Comparison of ENCODE assay signal across 26 cellular contexts in genomic region chrX:29547877-29548276, GRCh38.
"Had no signal": no experiment of that assay in that cellular context is flagged by ENCODE, and none has a peak within 500 bp of the region (broad histone marks: within the 10 kb centered on the region; RNA-seq: fewer than 3 reads in every experiment).

No MANE protein-coding gene starts in this region.

- H3K4me3 ChIP-seq: adrenal gland, cardiac muscle cell, coronary artery, dorsolateral prefrontal cortex, spleen, suprapubic skin, tibial artery, upper lobe of right lung had no signal

- H3K4me3 Mint-ChIP-seq: activated naive CD4-positive, alpha-beta T cell treated with anti-CD3 and anti-CD28 coated beads for 36 hours; activated naive CD8-positive, alpha-beta T cell treated with anti-CD3 and anti-CD28 coated beads for 36 hours; brain; nephron had no signal

- H3K4me1 Mint-ChIP-seq: activated naive CD8-positive, alpha-beta T cell treated with anti-CD3 and anti-CD28 coated beads for 36 hours; brain had no signal

- H3K27ac ChIP-seq: adrenal gland, cardiac muscle cell, coronary artery, dorsolateral prefrontal cortex, spleen, suprapubic skin, tibial artery, upper lobe of right lung, WERI-Rb-1 had no signal

- H3K36me3 ChIP-seq: adrenal gland, cardiac muscle cell, spleen, suprapubic skin, tibial artery, upper lobe of right lung, WERI-Rb-1 had no signal

- DNase-seq: activated CD4-positive, alpha-beta T cell treated with anti-CD3 and anti-CD28 coated beads for 48 hours; activated CD4-positive, alpha-beta T cell treated with anti-CD3 and anti-CD28 coated beads, Interleukin-2, amount 50 U/mL, for 48 hours; activated CD8-positive, alpha-beta memory T cell treated with anti-CD3 and anti-CD28 coated beads for 24 hours; activated effector memory CD4-positive, alpha-beta T cell treated with anti-CD3 and anti-CD28 coated beads, Interleukin-2, amount 50 U/mL, for 16 hours; activated naive CD4-positive, alpha-beta T cell treated with anti-CD3 and anti-CD28 coated beads for 36 hours; activated naive CD8-positive, alpha-beta T cell treated with anti-CD3 and anti-CD28 coated beads for 36 hours; adrenal gland; aorta; cerebellar nuclear complex; dorsolateral prefrontal cortex; effector memory CD4-positive, alpha-beta T cell; mammary epithelial cell; posterior cingulate gyrus; right cardiac atrium; spleen; stimulated activated naive CD4-positive, alpha-beta T cell; tibial artery; upper lobe of right lung; WERI-Rb-1 had no signal

- H3K9me3 Mint-ChIP-seq: activated naive CD8-positive, alpha-beta T cell treated with anti-CD3 and anti-CD28 coated beads for 36 hours; brain; nephron had no signal

- ATAC-seq: activated CD4-positive, CD25-positive, alpha-beta regulatory T cell treated with anti-CD3 and anti-CD28 coated beads, Interleukin-2, amount 50 U/mL, for 24 hours; right cardiac atrium; upper lobe of right lung had no signal

- H3K4me1 ChIP-seq: adrenal gland, spleen, suprapubic skin, tibial artery, upper lobe of right lung had no signal

- H3K27ac Mint-ChIP-seq: activated naive CD4-positive, alpha-beta T cell treated with anti-CD3 and anti-CD28 coated beads for 36 hours; activated naive CD8-positive, alpha-beta T cell treated with anti-CD3 and anti-CD28 coated beads for 36 hours; brain; nephron had no signal

- H3K9me3 ChIP-seq: adrenal gland, spleen, suprapubic skin, tibial artery, upper lobe of right lung had no signal

- H3K27me3 Mint-ChIP-seq: activated naive CD8-positive, alpha-beta T cell treated with anti-CD3 and anti-CD28 coated beads for 36 hours; brain had no signal

- H3K36me3 Mint-ChIP-seq: activated naive CD8-positive, alpha-beta T cell treated with anti-CD3 and anti-CD28 coated beads for 36 hours; brain had no signal

- H3K27me3 ChIP-seq: adrenal gland, cardiac muscle cell, spleen, suprapubic skin, tibial artery, upper lobe of right lung had no signal

- FAIRE-seq: frontal cortex had no signal
